Comparison of ENCODE assay signal across 31 cellular contexts in the genomic region with DNA sequence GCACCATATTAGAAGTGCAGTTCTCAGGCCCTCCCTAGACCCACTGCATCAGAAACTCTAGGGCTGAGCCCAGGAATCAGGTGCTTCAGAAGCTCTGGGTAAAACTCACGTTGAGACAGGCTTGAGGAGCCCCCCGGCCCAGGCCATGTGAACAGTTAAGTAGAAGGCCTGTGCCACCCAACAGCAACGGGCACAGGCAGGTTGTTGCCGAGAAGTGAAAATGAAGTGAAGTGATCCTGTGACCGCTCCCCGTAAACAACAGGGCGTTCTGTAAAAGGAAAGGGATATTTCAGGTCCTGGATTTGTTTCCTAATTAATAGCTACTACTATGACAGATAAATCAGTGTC.
"Had no signal": no experiment of that assay in that cellular context is flagged by ENCODE, and none has a peak within 500 bp of the region (broad histone marks: within the 10 kb centered on the region; RNA-seq: fewer than 3 reads in every experiment).

No MANE protein-coding gene starts in this region.

- H3K27ac ChIP-seq: body of pancreas, esophagus muscularis mucosa, foreskin keratinocyte, gastrocnemius medialis, WERI-Rb-1 had no signal

- H3K27me3 ChIP-seq: body of pancreas, esophagus muscularis mucosa, foreskin keratinocyte, gastrocnemius medialis had no signal

- H3K9me3 Mint-ChIP-seq: activated B cell treated with CpG ODN at 0.5 μM for 24 hours; activated CD8-positive, alpha-beta T cell treated with anti-CD3 and anti-CD28 coated beads for 36 hours; activated T-cell treated with anti-CD3 and anti-CD28 coated beads, Interleukin-2, amount 50 U/mL, for 4 hours; activated T-helper 17 cell treated with anti-CD3 and anti-CD28 coated beads, Interleukin-2, amount 50 U/mL, for 72 hours; T-helper 2 cell treated with Interferon-gamma antibody and Interleukin-4, amounts not matched to agents 5 μg/mL and 100 μg/mL, for 36 hours had no signal

- H3K27ac Mint-ChIP-seq: activated B cell treated with CpG ODN at 0.5 μM for 24 hours; activated CD8-positive, alpha-beta T cell treated with anti-CD3 and anti-CD28 coated beads for 36 hours; activated naive CD8-positive, alpha-beta T cell; activated T-helper 17 cell treated with anti-CD3 and anti-CD28 coated beads, Interleukin-2, amount 50 U/mL, for 72 hours; T-helper 17 cell; T-helper 2 cell treated with Interferon-gamma antibody and Interleukin-4, amounts not matched to agents 5 μg/mL and 100 μg/mL, for 36 hours had no signal

- H3K27me3 Mint-ChIP-seq: activated B cell treated with CpG ODN at 0.5 μM for 24 hours; activated CD8-positive, alpha-beta T cell treated with anti-CD3 and anti-CD28 coated beads for 36 hours; activated naive CD8-positive, alpha-beta T cell; activated T-helper 17 cell treated with anti-CD3 and anti-CD28 coated beads, Interleukin-2, amount 50 U/mL, for 72 hours; T-helper 17 cell had no signal

- H3K9me3 ChIP-seq: body of pancreas, esophagus muscularis mucosa, gastrocnemius medialis had no signal

- H3K4me1 Mint-ChIP-seq: activated B cell treated with CpG ODN at 0.5 μM for 24 hours; activated T-helper 17 cell treated with anti-CD3 and anti-CD28 coated beads, Interleukin-2, amount 50 U/mL, for 72 hours had no signal

- ATAC-seq: activated CD4-positive, CD25-positive, alpha-beta regulatory T cell treated with anti-CD3 and anti-CD28 coated beads, Interleukin-2, amount 50 U/mL, for 24 hours; activated CD8-positive, alpha-beta T cell treated with anti-CD3 and anti-CD28 coated beads for 36 hours; activated T-cell treated with anti-CD3 and anti-CD28 coated beads, Interleukin-2, amount 50 U/mL, for 4 hours; activated T-helper 17 cell treated with anti-CD3 and anti-CD28 coated beads, Interleukin-2, amount 50 U/mL, for 72 hours; body of pancreas; foreskin keratinocyte; gastrocnemius medialis; T-helper 17 cell had no signal

- H3K4me3 ChIP-seq: body of pancreas, esophagus muscularis mucosa, gastrocnemius medialis had no signal

- DNase-seq: activated B cell treated with CpG ODN at 0.5 μM for 24 hours; activated CD4-positive, alpha-beta T cell treated with anti-CD3 and anti-CD28 coated beads for 48 hours; activated CD4-positive, alpha-beta T cell treated with anti-CD3 and anti-CD28 coated beads, Interleukin-2, amount 50 U/mL, for 1 hour; activated CD4-positive, alpha-beta T cell treated with anti-CD3 and anti-CD28 coated beads, Interleukin-2, amount 50 U/mL, for 48 hours; activated CD8-positive, alpha-beta memory T cell treated with anti-CD3 and anti-CD28 coated beads for 24 hours; activated CD8-positive, alpha-beta T cell treated with anti-CD3 and anti-CD28 coated beads for 36 hours; activated effector memory CD4-positive, alpha-beta T cell treated with Interleukin-2 at 50 U/mL for 16 hours; activated gamma-delta T cell treated with Interleukin-2 at 50 U/mL for 16 hours; activated naive CD4-positive, alpha-beta T cell treated with anti-CD3 and anti-CD28 coated beads, Interleukin-2, amount 50 U/mL, for 16 hours; activated naive CD4-positive, alpha-beta T cell treated with Interleukin-2 at 50 U/mL for 16 hours; activated T-cell treated with anti-CD3 and anti-CD28 coated beads, Interleukin-2, amount 50 U/mL, for 4 hours; amniotic stem cell; anterior cingulate cortex; body of pancreas; central memory CD4-positive, alpha-beta T cell; cerebellar nuclear complex; cortex of kidney; dermis blood vessel endothelial cell; effector CD8-positive, alpha-beta T cell; erythroblast; foreskin keratinocyte; gastrocnemius medialis; T-helper 1 cell; T-helper 17 cell; T1000; WERI-Rb-1 had no signal

- H3K4me3 Mint-ChIP-seq: activated B cell treated with CpG ODN at 0.5 μM for 24 hours; activated CD8-positive, alpha-beta T cell treated with anti-CD3 and anti-CD28 coated beads for 36 hours; activated naive CD8-positive, alpha-beta T cell; activated T-cell treated with anti-CD3 and anti-CD28 coated beads, Interleukin-2, amount 50 U/mL, for 4 hours; activated T-helper 17 cell treated with anti-CD3 and anti-CD28 coated beads, Interleukin-2, amount 50 U/mL, for 72 hours; T-helper 17 cell; T-helper 2 cell treated with Interferon-gamma antibody and Interleukin-4, amounts not matched to agents 5 μg/mL and 100 μg/mL, for 36 hours had no signal

- H3K4me1 ChIP-seq: body of pancreas, esophagus muscularis mucosa, foreskin keratinocyte had no signal
